Comparison of ENCODE assay signal across 8 cellular contexts in genomic region chr10:130902471-130902870, GRCh38.
"Had no signal": no experiment of that assay in that cellular context is flagged by ENCODE, and none has a peak within 500 bp of the region (broad histone marks: within the 10 kb centered on the region; RNA-seq: fewer than 3 reads in every experiment).

No MANE protein-coding gene starts in this region.

- DNase-seq: H9, HCEC 1CT, IMR-90, KG1 had no signal

- ATAC-seq: GM23338, K562 had no signal

- H3K4me3 Mint-ChIP-seq: GM23338, H9 had no signal

- H3K9me3 Mint-ChIP-seq: H9 had no signal

- H3K27ac Mint-ChIP-seq: GM23338, H9 had no signal

- FAIRE-seq: H1, H54, K562 had no signal

- H3K4me3 ChIP-seq: GM23338, K562 had no signal

- H3K4me2 ChIP-seq: GM23338 had no signal
